Comparison of ENCODE assay signal across 14 cellular contexts in genomic region chr3:81531256-81531655, GRCh38.
DNase-seq lines count a peak whose midpoint lies in the region; ATAC-seq, FAIRE-seq and TF ChIP-seq lines count a peak whose summit lies in the region.
"Had no signal": no experiment of that assay in that cellular context is flagged by ENCODE, and none has a peak within 500 bp of the region (broad histone marks: within the 10 kb centered on the region; RNA-seq: fewer than 3 reads in every experiment).

No MANE protein-coding gene starts in this region.

- H3K4ac ChIP-seq in mesenchymal stem cell (ENCODE audit: low read depth in 1 of 2, low read length in 2 of 2), result no peak overlapping the region

- TF ChIP-seq CTCF in right lobe of liver (IDR thresholded peaks at IDR 0.05) (no peak), HepG2 (CRISPR knock-in tag; IDR thresholded peaks at IDR 0.05) (no peak), LNCaP clone FGC (IDR thresholded peaks at IDR 0.05; ENCODE audit: control insufficient read depth, extremely low read depth, insufficient read depth) (no peak), fibroblast of villous mesenchyme (IDR thresholded peaks at IDR 0.05; ENCODE audit: insufficient read depth, low read depth, low read length) (no peak), gastrocnemius medialis (IDR thresholded peaks at IDR 0.05 in 4 of 5, conservative IDR thresholded peaks at IDR 0.05 in 1 of 5) (no peak)

- no peaks in the 10 kb centered on the region for H3K79me1 ChIP-seq in mesenchymal stem cell (replicated peaks; ENCODE audit: low read length, poor library complexity, severe bottlenecking)

- H4K8ac ChIP-seq in mesenchymal stem cell (ENCODE audit: low read length), result no peak overlapping the region

- H3K4me2 ChIP-seq in HepG2 (ENCODE audit: low read depth, low read length) (no peak overlapping the region), mesenchymal stem cell (ENCODE audit: low read length, poor library complexity, severe bottlenecking) (no peak overlapping the region)
- H3K4me2 ChIP-seq: BLaER1 treated with 17β-estradiol and CSF1 and Interleukin-3, amounts not matched to agents 10 nM and 100 nM had no signal

- H3K4me1 ChIP-seq in right lobe of liver (peaks cover 0 to 26% (median 7%) of the 10 kb centered on the region in 4 donors), HepG2 (ENCODE audit: insufficient read depth, low read length) (no peaks in the 10 kb centered on the region), gastrocnemius medialis (no peaks in the 10 kb centered on the region), mesenchymal stem cell (ENCODE audit: control insufficient read depth, insufficient read depth, low read depth, low read length) (no peaks in the 10 kb centered on the region)
- H3K4me1 ChIP-seq: BLaER1 treated with 17β-estradiol and CSF1 and Interleukin-3, amounts not matched to agents 10 nM and 100 nM; HAP-1 had no signal

- ATAC-seq in right lobe of liver, result peak in 3 of 4 donors; percentile 24 to 65 (median 57)
- ATAC-seq in HepG2, result no peak
- ATAC-seq in gastrocnemius medialis, result peak; percentile 11 to 34
- ATAC-seq in GM19452 (IDR thresholded peaks at IDR 0.05; ENCODE audit: unreplicated experiment), result no peak
- ATAC-seq: CD8-positive, alpha-beta T cell; GM12878 had no signal

- no peak overlapping the region for H2AK5ac ChIP-seq in mesenchymal stem cell (ENCODE audit: low read length, severe bottlenecking)

- CTCF ChIA-PET in HepG2 (lab: Yijun Ruan, JAX; ENCODE audit: low intra/inter-chr PET ratio, low total read pairs), result no interaction called here

- H3K36me3 ChIP-seq in right lobe of liver (peaks cover 0 to 5% (median 3%) of the 10 kb centered on the region in 4 donors), HepG2 (replicated peaks in 1 of 2; ENCODE audit: control insufficient read depth in 1 of 2, insufficient read depth in 2 of 2, low read length in 2 of 2) (peaks cover 2 to 10% of the 10 kb centered on the region in 2 experiments; a peak in 3 of 5 replicates), gastrocnemius medialis (peaks cover 0 to 87% of the 10 kb centered on the region in 2 donors), mesenchymal stem cell (ENCODE audit: control insufficient read depth in 1 of 2, insufficient read depth in 2 of 2, low read depth in 1 of 2, low read length in 2 of 2) (peaks cover 13 to 81% of the 10 kb centered on the region in 2 experiments)
- H3K36me3 ChIP-seq: HAP-1 had no signal

- no peak for TF ChIP-seq RAD21 in HepG2 (CRISPR knock-in tag; IDR thresholded peaks at IDR 0.05)

- H3K27me3 ChIP-seq in right lobe of liver (no peaks in the 10 kb centered on the region), HepG2 (ENCODE audit: control insufficient read depth in 1 of 2, insufficient read depth in 2 of 2, low read length in 2 of 2) (no peaks in the 10 kb centered on the region), gastrocnemius medialis (no peaks in the 10 kb centered on the region), mesenchymal stem cell (ENCODE audit: control insufficient read depth in 1 of 2, insufficient read depth in 1 of 2, low read length in 2 of 2) (no peaks in the 10 kb centered on the region)
- H3K27me3 ChIP-seq: BLaER1 treated with 17β-estradiol and CSF1 and Interleukin-3, amounts not matched to agents 10 nM and 100 nM had no signal

- in situ Hi-C loops in HepG2 (cut with HindIII; ENCODE audit: extremely low pct_ligation_motif_present, low pct_unique_long_range_greater_than_20kb) (no loop called here), gastrocnemius medialis (cut with MboI; ENCODE audit: low sequenced_read_pairs in 4 of 4) (no loop called here)

- H2BK5ac ChIP-seq in mesenchymal stem cell (ENCODE audit: low read depth, low read length, poor library complexity, severe bottlenecking), result no peak overlapping the region

- H3K27ac ChIP-seq in right lobe of liver (peak overlapping the region; percentile 8 to 64 (median 32)), HepG2 (ENCODE audit: extremely low read length, insufficient read depth, low read length) (no peak overlapping the region), gastrocnemius medialis (peak overlapping the region in 1 of 4 donors; percentile 31), mesenchymal stem cell (ENCODE audit: low read length, poor library complexity, severe bottlenecking) (no peak overlapping the region)
- H3K27ac ChIP-seq: BLaER1 treated with 17β-estradiol and CSF1 and Interleukin-3, amounts not matched to agents 10 nM and 100 nM had no signal

- H4K20me1 ChIP-seq in HepG2 (ENCODE audit: insufficient read depth, low read length), result no peaks in the 10 kb centered on the region
- H4K20me1 ChIP-seq: BLaER1 treated with 17β-estradiol and CSF1 and Interleukin-3, amounts not matched to agents 10 nM and 100 nM had no signal

- no peak overlapping the region for H3K14ac ChIP-seq in mesenchymal stem cell (ENCODE audit: low read length in 2 of 2)

- no peak overlapping the region for H3K4me3 ChIP-seq in right lobe of liver
- no peak overlapping the region for H3K4me3 ChIP-seq in HepG2 (replicated peaks in 1 of 3; ENCODE audit: insufficient read depth in 1 of 3, low read depth in 2 of 3, low read length in 3 of 3)
- H3K4me3 ChIP-seq in LNCaP clone FGC (ENCODE audit: low read depth, low read length), result no peak overlapping the region
- no peak overlapping the region for H3K4me3 ChIP-seq in fibroblast of villous mesenchyme (ENCODE audit: low read depth, low read length)
- H3K4me3 ChIP-seq in gastrocnemius medialis, result no peak overlapping the region
- H3K4me3 ChIP-seq in mesenchymal stem cell (ENCODE audit: insufficient read depth in 1 of 2, low read depth in 1 of 2, low read length in 2 of 2), result no peak overlapping the region
- H3K4me3 ChIP-seq: BLaER1 treated with 17β-estradiol and CSF1 and Interleukin-3, amounts not matched to agents 10 nM and 100 nM; GM12878; HAP-1 had no signal

- H3K9me3 ChIP-seq in right lobe of liver (no peaks in the 10 kb centered on the region), HepG2 (ENCODE audit: low read length) (no peaks in the 10 kb centered on the region), gastrocnemius medialis (no peaks in the 10 kb centered on the region), mesenchymal stem cell (ENCODE audit: control insufficient read depth, low read length) (peaks cover 7% of the 10 kb centered on the region)
- H3K9me3 ChIP-seq: HAP-1 had no signal

- no peak for TF ChIP-seq EP300 in HepG2 (IDR thresholded peaks at IDR 0.05; ENCODE audit: low read depth in 2 of 2, low read length in 2 of 2)
- no peak for TF ChIP-seq EP300 in HepG2 (CRISPR knock-in tag; IDR thresholded peaks at IDR 0.05; ENCODE audit: borderline replicate concordance)

- BruUV-seq in HepG2 (replicated peaks; lab: Mats Ljungman, UMichigan), result no TSS peak

- H2BK12ac ChIP-seq in mesenchymal stem cell (ENCODE audit: low read length in 2 of 2), result no peak overlapping the region

- no peak overlapping the region for H3K23ac ChIP-seq in mesenchymal stem cell (ENCODE audit: low read length in 2 of 2)

- TF ChIP-seq POLR2A in right lobe of liver (IDR thresholded peaks at IDR 0.05) (no peak), HepG2 (IDR thresholded peaks at IDR 0.05; ENCODE audit: insufficient read depth in 1 of 2, low read depth in 2 of 2, low read length in 2 of 2) (no peak), gastrocnemius medialis (IDR thresholded peaks at IDR 0.05) (no peak)

- H2BK15ac ChIP-seq in mesenchymal stem cell (ENCODE audit: low read depth, poor library complexity, severe bottlenecking), result no peak overlapping the region

- H3K9ac ChIP-seq in HepG2 (ENCODE audit: insufficient read depth, low read depth, low read length), result no peak overlapping the region
- no peak overlapping the region for H3K9ac ChIP-seq in mesenchymal stem cell (ENCODE audit: low read length)
- H3K9ac ChIP-seq: BLaER1 treated with 17β-estradiol and CSF1 and Interleukin-3, amounts not matched to agents 10 nM and 100 nM had no signal

- no peak overlapping the region for H2AFZ ChIP-seq in HepG2 (ENCODE audit: low read length)
- no peak overlapping the region for H2AFZ ChIP-seq in mesenchymal stem cell (ENCODE audit: low read depth, low read length)

- no peaks in the 10 kb centered on the region for H3K79me2 ChIP-seq in HepG2 (ENCODE audit: insufficient read depth, low read length)

- H3K18ac ChIP-seq in mesenchymal stem cell (ENCODE audit: low read depth in 1 of 2, low read length in 2 of 2), result no peak overlapping the region

- intact Hi-C loops in right lobe of liver (cut with DNase I) (no loop called here), HepG2 (cut with micrococcal nuclease; ENCODE audit: unreplicated experiment) (no loop called here), gastrocnemius medialis (cut with DNase I; ENCODE audit: low total_unique reads) (no loop called here)

- POLR2A ChIA-PET in HepG2 (lab: Yijun Ruan, JAX), result no interaction called here

- DNase-seq in right lobe of liver (no peak), HepG2 (ENCODE audit: low spot score) (no peak), LNCaP clone FGC (ENCODE audit: low read depth) (peak; percentile 30), fibroblast of villous mesenchyme (ENCODE audit: low read depth) (peak; percentile 30), gastrocnemius medialis (no peak), mesenchymal stem cell (no peak), 8988T (no peak)
- DNase-seq: Calu3; CD8-positive, alpha-beta T cell; DMS79 treated with DMSO at 0.1 percent for 48 hours had no signal

- no peak for FAIRE-seq in HepG2 (lab: Jason Lieb, UNC)
- FAIRE-seq: GM12878 had no signal

- no peak overlapping the region for H4K91ac ChIP-seq in mesenchymal stem cell (ENCODE audit: low read length)

- H2BK120ac ChIP-seq in mesenchymal stem cell (ENCODE audit: low read depth, low read length), result no peak overlapping the region

- 47% methylated on average over 2 of the region's 2 CpGs for WGBS in right lobe of liver (ENCODE audit: insufficient coverage, low coverage, low lambda C conversion rate, missing lambda C conversion rate)
- 100% methylated on average over 2 of the region's 2 CpGs for WGBS in HepG2 (ENCODE audit: low lambda C conversion rate)
- WGBS in mesenchymal stem cell, result 82% methylated on average over 2 of the region's 2 CpGs

TF ChIP-seq in HepG2, 621 proteins besides CTCF, POLR2A, EP300 and RAD21 (continues in another document):
- TF ChIP-seq ZNF484 (CRISPR knock-in tag; IDR thresholded peaks at IDR 0.05; ENCODE audit: borderline replicate concordance, low read depth), result no peak

Comparison
In these comparisons a context has a peak if more than half of its experiments do, and no peak if none do; other contexts are left out.
1. ATAC-seq: peak in right lobe of liver (3 of 4) and gastrocnemius medialis (2 of 2); none in HepG2 (single experiment) and GM19452 (single experiment).
2. H3K27ac ChIP-seq: peak in right lobe of liver (3 of 3); none in HepG2 (single experiment) and mesenchymal stem cell (single experiment).
3. DNase-seq: peak in LNCaP clone FGC (single experiment) and fibroblast of villous mesenchyme (single experiment); none in right lobe of liver (0 of 3), HepG2 (single experiment), gastrocnemius medialis (0 of 2), mesenchymal stem cell (single experiment) and 8988T (single experiment).